17 cellular contexts compared by ENCODE assay signal in the genomic region with DNA sequence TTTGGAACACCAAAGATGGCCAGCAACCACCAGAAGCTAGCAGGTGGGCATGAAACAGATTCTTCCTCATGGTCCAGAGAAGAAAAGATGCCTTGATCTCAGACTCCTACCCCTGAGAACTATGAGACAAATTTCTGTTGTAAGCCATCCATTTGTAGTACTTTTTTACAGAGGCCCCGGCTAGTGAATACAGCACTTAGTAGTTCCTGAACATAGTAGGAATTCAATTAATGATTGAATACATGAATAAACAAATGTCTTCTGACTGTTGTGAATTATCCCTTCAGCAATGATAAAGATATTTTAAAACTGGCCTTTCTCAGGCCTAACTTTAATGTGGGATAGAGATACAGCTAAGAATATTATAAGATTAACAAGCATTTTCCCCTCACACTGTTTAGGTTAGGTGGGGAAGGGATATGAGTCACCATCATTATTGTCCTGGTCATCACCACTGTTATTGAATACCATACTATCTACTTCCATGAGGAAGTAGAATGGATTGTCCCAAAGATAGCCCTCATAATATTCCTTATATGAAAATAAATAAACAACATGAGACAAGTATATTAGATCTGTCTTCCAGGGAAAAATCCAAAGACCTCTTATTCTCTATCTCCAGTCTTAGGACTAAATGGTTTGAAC. TPM values are rescaled to one million over a fixed set of nuclear protein-coding genes. Genes with fewer than 3 reads are reported as not detected.
DNase-seq lines count a peak whose midpoint lies in the region; ATAC-seq, FAIRE-seq and TF ChIP-seq lines count a peak whose summit lies in the region.
"Had no signal": no experiment of that assay in that cellular context is flagged by ENCODE, and none has a peak within 500 bp of the region (broad histone marks: within the 10 kb centered on the region; RNA-seq: fewer than 3 reads in every experiment).

No MANE protein-coding gene starts in this region.

- H3K27me3 ChIP-seq in astrocyte (ENCODE audit: insufficient read depth, low read length), result no peaks in the 10 kb centered on the region
- no peaks in the 10 kb centered on the region for H3K27me3 ChIP-seq in foreskin keratinocyte
- H3K27me3 ChIP-seq: vagina had no signal

- H3K9me3 Mint-ChIP-seq in astrocyte (ENCODE audit: unreplicated experiment), result peaks cover 3% of the 10 kb centered on the region
- H3K9me3 Mint-ChIP-seq: activated CD4-positive, alpha-beta memory T cell treated with anti-CD3 and anti-CD28 coated beads for 36 hours; stimulated activated naive CD8-positive, alpha-beta T cell treated with anti-CD3 and anti-CD28 coated beads, Interleukin-15, amount 100 ng/mL, for 72 hours had no signal

- DNase-seq in AG08395 (ENCODE audit: low spot score), result peak; percentile 36
- DNase-seq in HCEC 1CT, result peak; percentile 64
- DNase-seq in astrocyte (ENCODE audit: low read depth), result peak; percentile 41
- no peak for DNase-seq in foreskin keratinocyte
- no peak for DNase-seq in activated CD8-positive, alpha-beta memory T cell treated with anti-CD3 and anti-CD28 coated beads for 24 hours
- DNase-seq in SKM-1 treated with dmso at 0.1 percent for 144 hours (lab: John Stamatoyannopoulos, UW; ENCODE audit: unreplicated experiment), result no peak
- DNase-seq: ACHN; activated CD4-positive, alpha-beta memory T cell treated with anti-CD3 and anti-CD28 coated beads for 36 hours; GF-D8; NCI-H2081; NCI-H526; stimulated activated naive CD8-positive, alpha-beta T cell treated with anti-CD3 and anti-CD28 coated beads, Interleukin-15, amount 100 ng/mL, for 72 hours had no signal

- H3K9ac ChIP-seq in astrocyte (ENCODE audit: low read length), result no peak overlapping the region

- no peaks in the 10 kb centered on the region for H4K20me1 ChIP-seq in astrocyte (ENCODE audit: insufficient read depth, low read length)

- TF ChIP-seq CTCF in astrocyte (IDR thresholded peaks at IDR 0.05; ENCODE audit: insufficient read depth, low read depth, low read length) (no peak), foreskin keratinocyte (conservative IDR thresholded peaks at IDR 0.05) (no peak)

- H3K27ac Mint-ChIP-seq in astrocyte (ENCODE audit: unreplicated experiment), result peak overlapping the region; percentile 29
- H3K27ac Mint-ChIP-seq: activated CD4-positive, alpha-beta memory T cell treated with anti-CD3 and anti-CD28 coated beads for 36 hours; stimulated activated naive CD8-positive, alpha-beta T cell treated with anti-CD3 and anti-CD28 coated beads, Interleukin-15, amount 100 ng/mL, for 72 hours had no signal

- peaks cover 4% of the 10 kb centered on the region for H3K36me3 Mint-ChIP-seq in astrocyte (ENCODE audit: low read depth, unreplicated experiment)
- H3K36me3 Mint-ChIP-seq: activated CD4-positive, alpha-beta memory T cell treated with anti-CD3 and anti-CD28 coated beads for 36 hours had no signal

- H2AFZ ChIP-seq in astrocyte (ENCODE audit: low read depth, low read length), result no peak overlapping the region

- H3K79me2 ChIP-seq in astrocyte (ENCODE audit: insufficient read depth, low read length), result no peaks in the 10 kb centered on the region

- no peaks in the 10 kb centered on the region for H3K9me3 ChIP-seq in astrocyte (ENCODE audit: insufficient read depth, low read depth, low read length)
- H3K9me3 ChIP-seq: vagina had no signal

- ATAC-seq in foreskin keratinocyte (peak; percentile 28), HG03520 (IDR thresholded peaks at IDR 0.05; ENCODE audit: unreplicated experiment) (no peak), HG02852 (IDR thresholded peaks at IDR 0.05; ENCODE audit: unreplicated experiment) (no peak)
- ATAC-seq: stimulated activated naive CD8-positive, alpha-beta T cell treated with anti-CD3 and anti-CD28 coated beads, Interleukin-15, amount 100 ng/mL, for 72 hours had no signal

- FAIRE-seq in astrocyte (lab: Jason Lieb, UNC), result no peak
- FAIRE-seq: endometrium, islet of Langerhans had no signal

- peaks cover 3% of the 10 kb centered on the region for H3K27me3 Mint-ChIP-seq in astrocyte (ENCODE audit: low read depth, unreplicated experiment)
- H3K27me3 Mint-ChIP-seq: activated CD4-positive, alpha-beta memory T cell treated with anti-CD3 and anti-CD28 coated beads for 36 hours; stimulated activated naive CD8-positive, alpha-beta T cell treated with anti-CD3 and anti-CD28 coated beads, Interleukin-15, amount 100 ng/mL, for 72 hours had no signal

- peak overlapping the region; percentile 10 for H3K4me2 ChIP-seq in astrocyte (ENCODE audit: low read length)

- H3K36me3 ChIP-seq in astrocyte (ENCODE audit: insufficient read depth, low read length), result no peaks in the 10 kb centered on the region
- H3K36me3 ChIP-seq: vagina had no signal

- H3K4me3 ChIP-seq in astrocyte (ENCODE audit: insufficient read depth, low read depth, low read length), result no peak overlapping the region
- H3K4me3 ChIP-seq: vagina had no signal

- H3K4me1 ChIP-seq in astrocyte (ENCODE audit: insufficient read depth, low read length) (no peaks in the 10 kb centered on the region), foreskin keratinocyte (no peaks in the 10 kb centered on the region)
- H3K4me1 ChIP-seq: vagina had no signal

- H3K4me3 Mint-ChIP-seq in astrocyte (ENCODE audit: unreplicated experiment), result no peak overlapping the region
- H3K4me3 Mint-ChIP-seq: activated CD4-positive, alpha-beta memory T cell treated with anti-CD3 and anti-CD28 coated beads for 36 hours; stimulated activated naive CD8-positive, alpha-beta T cell treated with anti-CD3 and anti-CD28 coated beads, Interleukin-15, amount 100 ng/mL, for 72 hours had no signal

- H3K27ac ChIP-seq in astrocyte (ENCODE audit: low read depth, low read length), result no peak overlapping the region
- no peak overlapping the region for H3K27ac ChIP-seq in foreskin keratinocyte
- H3K27ac ChIP-seq: vagina had no signal

- no peaks in the 10 kb centered on the region for H3K4me1 Mint-ChIP-seq in astrocyte (ENCODE audit: low read depth, unreplicated experiment)
- H3K4me1 Mint-ChIP-seq: stimulated activated naive CD8-positive, alpha-beta T cell treated with anti-CD3 and anti-CD28 coated beads, Interleukin-15, amount 100 ng/mL, for 72 hours had no signal

RNA-seq across cellular contexts. Expression of a gene that starts 51.4 kb away (rescaled TPM):
- total RNA-seq in astrocyte, result 0.07 and 0.27 TPM in 2 replicates
- total RNA-seq in foreskin keratinocyte, result 0.14 TPM in 1 of 2 replicates, not detected in the other
- 0.06 TPM in 1 of 2 replicates, not detected in the other for polyA plus RNA-seq in foreskin keratinocyte
- total RNA-seq: vagina had no signal

Comparison
In these comparisons a context has a peak if more than half of its experiments do, and no peak if none do; other contexts are left out.
1. DNase-seq: peak in AG08395 (single experiment), HCEC 1CT (single experiment) and astrocyte (single experiment); none in foreskin keratinocyte (0 of 2), activated CD8-positive, alpha-beta memory T cell treated with anti-CD3 and anti-CD28 coated beads for 24 hours (single experiment) and SKM-1 treated with dmso at 0.1 percent for 144 hours (single experiment).